In genomic region chr3:10192953-10193691, GRCh38 we compare ENCODE assay signal across 8 cellular contexts. TPM values are rescaled to one million over a fixed set of nuclear protein-coding genes. Genes with fewer than 3 reads are reported as not detected.
DNase-seq lines count a peak whose midpoint lies in the region; ATAC-seq, FAIRE-seq and TF ChIP-seq lines count a peak whose summit lies in the region.

No MANE protein-coding gene starts in this region.

- WGBS in thymus = 70% methylated on average over 12 of the region's 12 CpGs

- peak overlapping the region; percentile 75 for H3K27ac ChIP-seq in naive thymus-derived CD4-positive, alpha-beta T cell (ENCODE audit: low read depth, low read length)
- peak overlapping the region; percentile 98 for H3K27ac ChIP-seq in thymus (ENCODE audit: low read depth)

- H3K4me3 ChIP-seq in naive thymus-derived CD4-positive, alpha-beta T cell (ENCODE audit: low read length) = peak overlapping the region; percentile 34
- no peak overlapping the region for H3K4me3 ChIP-seq in thymus (ENCODE audit: low read length)

- H3K9me3 ChIP-seq in naive thymus-derived CD4-positive, alpha-beta T cell (ENCODE audit: control insufficient read depth in 2 of 3, low read length in 3 of 3) = no peaks in the 10 kb centered on the region
- H3K9me3 ChIP-seq in thymus (ENCODE audit: control insufficient read depth) = no peaks in the 10 kb centered on the region

- H3K36me3 ChIP-seq in naive thymus-derived CD4-positive, alpha-beta T cell (ENCODE audit: control insufficient read depth in 2 of 3, insufficient read depth in 3 of 3, low read length in 3 of 3) = no peaks in the 10 kb centered on the region
- H3K36me3 ChIP-seq in thymus (ENCODE audit: control insufficient read depth, insufficient read depth) = no peaks in the 10 kb centered on the region

- peaks cover 74% of the 10 kb centered on the region for H3K4me1 Mint-ChIP-seq in activated CD4-positive, alpha-beta T cell treated with anti-CD3 and anti-CD28 coated beads, Interleukin-2, amount 10 ng/mL, durations not matched to agents 24 days and 14 days
- peaks cover 54 to 92% (median 85%) of the 10 kb centered on the region in 7 donors for H3K4me1 Mint-ChIP-seq in naive thymus-derived CD4-positive, alpha-beta T cell

- H3K27ac Mint-ChIP-seq in activated CD4-positive, alpha-beta T cell treated with anti-CD3 and anti-CD28 coated beads, Interleukin-2, amount 10 ng/mL, durations not matched to agents 24 days and 14 days = peak overlapping the region; percentile 92
- peak overlapping the region; percentile 90 to 98 (median 97) for H3K27ac Mint-ChIP-seq in naive thymus-derived CD4-positive, alpha-beta T cell

- DNase-seq in activated CD4-positive, alpha-beta T cell treated with anti-CD3 and anti-CD28 coated beads, Interleukin-2, amount 10 ng/mL, durations not matched to agents 24 days and 14 days = peak; percentile 86
- DNase-seq in dermis blood vessel endothelial cell = peak; percentile 95
- peak in 8 of 9 donors; percentile 35 to 68 (median 62) for DNase-seq in naive thymus-derived CD4-positive, alpha-beta T cell
- DNase-seq in D721Med (ENCODE audit: insufficient read length, low spot score) = no peak
- no peak for DNase-seq in frontal cortex (ENCODE audit: low spot score in 2 of 2)

- intact Hi-C loops in activated CD4-positive, alpha-beta T cell treated with anti-CD3 and anti-CD28 coated beads, Interleukin-2, amount 10 ng/mL, durations not matched to agents 24 days and 14 days (cut with micrococcal nuclease) = loop anchor here (1.0 to 2.0 kb wide), 2 partner anchors 32 to 50 kb away; no protein-coding TSS in a partner anchor
- intact Hi-C loops in naive thymus-derived CD4-positive, alpha-beta T cell (cut with micrococcal nuclease) = loop anchor here in 1 of 2 donors (1.0 kb wide), 1 partner anchor 32 kb away; no protein-coding TSS in a partner anchor

- POLR2A ChIA-PET in naive thymus-derived CD4-positive, alpha-beta T cell (lab: Charles Lee) = interaction anchor here (0.5 to 3.4 kb wide), 11 partner anchors 17 to 796 kb away, joined by 3 to 12 read pairs (median 5); partner anchors contain the start of genes BRK1, CRELD1 and VHL

- ATAC-seq in HG03439 (IDR thresholded peaks at IDR 0.05; ENCODE audit: unreplicated experiment) = peak; percentile 28
- ATAC-seq in naive thymus-derived CD4-positive, alpha-beta T cell = peak; percentile 24

- FAIRE-seq in D721Med (lab: Jason Lieb, UNC) (no peak), frontal cortex (lab: Jason Lieb, UNC) (no peak)

- CTCF ChIA-PET in naive thymus-derived CD4-positive, alpha-beta T cell (lab: Charles Lee) = interaction anchor here (0.5 to 1.6 kb wide), 7 partner anchors 16 to 49 kb away, joined by 3 to 6 read pairs (median 3); partner anchors contain the start of gene IRAK2

- peaks cover 78 to 86% of the 10 kb centered on the region in 2 donors for H3K4me1 ChIP-seq in naive thymus-derived CD4-positive, alpha-beta T cell (ENCODE audit: control insufficient read depth in 2 of 2, insufficient read depth in 2 of 2, low read length in 2 of 2)
- peaks cover 56% of the 10 kb centered on the region for H3K4me1 ChIP-seq in thymus (ENCODE audit: control insufficient read depth, insufficient read depth, low read length)

- TF ChIP-seq CTCF in GM12874 (IDR thresholded peaks at IDR 0.05; ENCODE audit: insufficient read depth, low read depth, low read length) = peak; percentile 51
- no peak for TF ChIP-seq CTCF in D721Med (IDR thresholded peaks at IDR 0.05; ENCODE audit: insufficient read depth, missing control alignments)

- peak overlapping the region; percentile 63 for H3K4me3 Mint-ChIP-seq in activated CD4-positive, alpha-beta T cell treated with anti-CD3 and anti-CD28 coated beads, Interleukin-2, amount 10 ng/mL, durations not matched to agents 24 days and 14 days
- H3K4me3 Mint-ChIP-seq in naive thymus-derived CD4-positive, alpha-beta T cell = peak overlapping the region; percentile 70 to 90 (median 81)

- no peaks in the 10 kb centered on the region for H3K27me3 Mint-ChIP-seq in activated CD4-positive, alpha-beta T cell treated with anti-CD3 and anti-CD28 coated beads, Interleukin-2, amount 10 ng/mL, durations not matched to agents 24 days and 14 days
- H3K27me3 Mint-ChIP-seq in naive thymus-derived CD4-positive, alpha-beta T cell = no peaks in the 10 kb centered on the region

- no peaks in the 10 kb centered on the region for H3K9me3 Mint-ChIP-seq in activated CD4-positive, alpha-beta T cell treated with anti-CD3 and anti-CD28 coated beads, Interleukin-2, amount 10 ng/mL, durations not matched to agents 24 days and 14 days
- H3K9me3 Mint-ChIP-seq in naive thymus-derived CD4-positive, alpha-beta T cell = peaks cover 0 to 2% (median 0%) of the 10 kb centered on the region in 11 donors

- H3K27me3 ChIP-seq in naive thymus-derived CD4-positive, alpha-beta T cell (ENCODE audit: control insufficient read depth in 2 of 2, insufficient read depth in 2 of 2, low read length in 2 of 2) = no peaks in the 10 kb centered on the region
- no peaks in the 10 kb centered on the region for H3K27me3 ChIP-seq in thymus (ENCODE audit: control insufficient read depth, insufficient read depth)

- H3K36me3 Mint-ChIP-seq in activated CD4-positive, alpha-beta T cell treated with anti-CD3 and anti-CD28 coated beads, Interleukin-2, amount 10 ng/mL, durations not matched to agents 24 days and 14 days (ENCODE audit: low read depth) = peaks cover 3% of the 10 kb centered on the region
- H3K36me3 Mint-ChIP-seq in naive thymus-derived CD4-positive, alpha-beta T cell = peaks cover 0 to 29% (median 0%) of the 10 kb centered on the region in 5 donors

RNA-seq across cellular contexts. Expression of gene IRAK2, which starts 28.4 kb away (rescaled TPM):
- total RNA-seq in activated CD4-positive, alpha-beta T cell treated with anti-CD3 and anti-CD28 coated beads, Interleukin-2, amount 10 ng/mL, durations not matched to agents 24 days and 14 days = 4.5 and 5.1 TPM in 2 replicates
- 42.5 and 55.6 TPM in 2 replicates for total RNA-seq in dermis blood vessel endothelial cell
- total RNA-seq in naive thymus-derived CD4-positive, alpha-beta T cell = 1 to 10 TPM; 1.5 to 4.8 (median 2.3) TPM
- 1 to 10 TPM; 2.3 to 3.8 TPM for polyA plus RNA-seq in naive thymus-derived CD4-positive, alpha-beta T cell
- 3.3 TPM for polyA plus RNA-seq in thymus
- total RNA-seq in frontal cortex = 3.3 TPM

RNA-seq across cellular contexts. Expression of gene VHL, which starts 51.5 kb away (rescaled TPM):
- 62.8 and 65.2 TPM in 2 replicates for total RNA-seq in activated CD4-positive, alpha-beta T cell treated with anti-CD3 and anti-CD28 coated beads, Interleukin-2, amount 10 ng/mL, durations not matched to agents 24 days and 14 days
- 51.8 and 51.9 TPM in 2 replicates for total RNA-seq in dermis blood vessel endothelial cell
- 10 to 100 TPM; 56.8 to 77.0 (median 67.0) TPM for total RNA-seq in naive thymus-derived CD4-positive, alpha-beta T cell
- 10 to 100 TPM; 16.7 to 34.6 TPM for polyA plus RNA-seq in naive thymus-derived CD4-positive, alpha-beta T cell
- polyA plus RNA-seq in thymus = 78.0 TPM
- total RNA-seq in frontal cortex = 123 TPM

RNA-seq across cellular contexts. Expression of gene TATDN2, which starts 55.1 kb away (rescaled TPM):
- 70.9 and 74.4 TPM in 2 replicates for total RNA-seq in activated CD4-positive, alpha-beta T cell treated with anti-CD3 and anti-CD28 coated beads, Interleukin-2, amount 10 ng/mL, durations not matched to agents 24 days and 14 days
- total RNA-seq in dermis blood vessel endothelial cell (11.4 and 13.8 TPM in 2 replicates), frontal cortex (19.2 TPM)
- 10 to 100 TPM; 52.9 to 88.8 (median 71.6) TPM for total RNA-seq in naive thymus-derived CD4-positive, alpha-beta T cell
- polyA plus RNA-seq in naive thymus-derived CD4-positive, alpha-beta T cell = 10 to 100 TPM; 12.9 to 26.8 TPM
- 24.4 TPM for polyA plus RNA-seq in thymus

Comparison
In these comparisons a context has a peak if more than half of its experiments do, and no peak if none do; other contexts are left out.
1. DNase-seq: peak in activated CD4-positive, alpha-beta T cell treated with anti-CD3 and anti-CD28 coated beads, Interleukin-2, amount 10 ng/mL, durations not matched to agents 24 days and 14 days (single experiment), dermis blood vessel endothelial cell (single experiment) and naive thymus-derived CD4-positive, alpha-beta T cell (8 of 9); none in D721Med (single experiment) and frontal cortex (0 of 2).